26 cellular contexts compared by ENCODE assay signal in the genomic region with DNA sequence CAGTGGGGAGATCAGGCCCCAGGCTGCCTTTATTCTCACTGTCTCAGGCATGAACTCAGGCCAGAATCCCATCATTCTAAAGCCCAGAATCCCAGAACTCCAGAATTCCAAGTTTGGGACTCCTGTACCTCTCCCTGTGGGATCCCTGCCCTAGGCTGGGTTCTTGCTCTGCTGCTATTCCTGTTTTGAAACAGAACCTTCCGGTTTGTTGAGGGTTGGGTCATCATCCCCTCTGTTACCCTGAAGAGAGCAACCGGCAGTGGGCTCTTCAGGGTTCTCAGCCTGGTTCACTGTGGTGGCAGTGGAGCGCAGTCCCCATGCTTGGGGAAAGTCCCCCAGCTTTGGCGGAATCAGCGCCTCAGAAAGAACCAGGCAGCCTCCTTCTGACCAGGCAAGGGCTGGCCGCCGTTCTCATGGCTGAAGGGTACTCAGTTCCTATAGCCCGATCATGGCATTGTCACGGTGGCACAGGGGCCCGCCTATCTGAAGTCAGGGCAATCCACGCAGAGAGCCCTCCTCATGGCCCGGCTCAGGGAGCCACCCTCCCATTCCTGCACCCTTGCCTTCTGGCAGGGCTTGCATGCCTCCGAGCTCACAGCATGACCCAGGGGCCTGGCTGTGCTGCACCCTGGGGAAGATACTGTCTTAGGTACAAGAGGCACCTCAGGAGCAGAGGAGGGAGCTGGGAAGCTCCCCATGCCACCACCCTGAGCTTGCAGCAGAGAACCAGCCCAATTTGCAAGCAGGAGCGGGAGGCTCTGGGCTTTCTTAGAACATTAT.
DNase-seq lines count a peak whose midpoint lies in the region; ATAC-seq, FAIRE-seq and TF ChIP-seq lines count a peak whose summit lies in the region.
"Had no signal": no experiment of that assay in that cellular context is flagged by ENCODE, and none has a peak within 500 bp of the region (broad histone marks: within the 10 kb centered on the region; RNA-seq: fewer than 3 reads in every experiment).

No MANE protein-coding gene starts in this region.

- TF ChIP-seq CTCF in natural killer cell (IDR thresholded peaks at IDR 0.05), result no peak
- TF ChIP-seq CTCF in chondrocyte (IDR thresholded peaks at IDR 0.05), result no peak
- no peak for TF ChIP-seq CTCF in kidney (IDR thresholded peaks at IDR 0.05; ENCODE audit: borderline replicate concordance, extremely low read depth, insufficient read depth)
- no peak for TF ChIP-seq CTCF in spleen (IDR thresholded peaks at IDR 0.05 in 8 of 11, conservative IDR thresholded peaks at IDR 0.05 in 3 of 11)
- no peak for TF ChIP-seq CTCF in adrenal gland (IDR thresholded peaks at IDR 0.05)

- no peak overlapping the region for H3K27ac Mint-ChIP-seq in natural killer cell treated with Interleukin-12 subunit alpha and Interleukin-12 subunit beta and Interleukin-15 and Interleukin-18, amount 100 ng/mL, for 72 hours
- H3K27ac Mint-ChIP-seq in natural killer cell, result no peak overlapping the region
- no peak overlapping the region for H3K27ac Mint-ChIP-seq in chondrocyte (ENCODE audit: unreplicated experiment)
- H3K27ac Mint-ChIP-seq: CD8-positive, alpha-beta T cell; H9; HFFc6 had no signal

- no peak overlapping the region for H3K4me3 ChIP-seq in kidney (ENCODE audit: low read length in 2 of 2)
- no peak overlapping the region for H3K4me3 ChIP-seq in spleen
- no peak overlapping the region for H3K4me3 ChIP-seq in adrenal gland
- H3K4me3 ChIP-seq: A549, GM12878, GM23248 had no signal

- H3K9me3 ChIP-seq in kidney (ENCODE audit: control insufficient read depth in 1 of 2, low read length in 2 of 2) (no peaks in the 10 kb centered on the region), spleen (peaks cover 0 to 10% (median 0%) of the 10 kb centered on the region in 8 donors), adrenal gland (replicated peaks in 1 of 3) (no peaks in the 10 kb centered on the region)
- H3K9me3 ChIP-seq: BE2C, Caco-2 had no signal

- H3K9me3 Mint-ChIP-seq in natural killer cell treated with Interleukin-12 subunit alpha and Interleukin-12 subunit beta and Interleukin-15 and Interleukin-18, amount 100 ng/mL, for 72 hours, result no peaks in the 10 kb centered on the region
- no peaks in the 10 kb centered on the region for H3K9me3 Mint-ChIP-seq in natural killer cell
- no peaks in the 10 kb centered on the region for H3K9me3 Mint-ChIP-seq in chondrocyte (ENCODE audit: low read depth)
- H3K9me3 Mint-ChIP-seq: CD8-positive, alpha-beta T cell; HFFc6 had no signal

- DNase-seq in natural killer cell treated with Interleukin-12 subunit alpha and Interleukin-12 subunit beta and Interleukin-15 and Interleukin-18, amount 100 ng/mL, for 72 hours (ENCODE audit: low spot score), result peak; percentile 47
- DNase-seq in natural killer cell (no peak), chondrocyte (ENCODE audit: low spot score) (peak; percentile 62), kidney (peak; percentile 47), spleen (peak; percentile 47), adrenal gland (no peak)
- DNase-seq in stimulated activated CD4-positive, alpha-beta T cell treated with anti-CD3 and anti-CD28 coated beads, Interleukin-12 subunit alpha, Interleukin-12 subunit beta, amount 100 ng/mL, for 4 hours, result no peak
- DNase-seq: 8988T; ACHN; AML-193; BE2C; Caco-2; CD4-positive, CD25-positive, alpha-beta regulatory T cell; CD8-positive, alpha-beta T cell; DMS 273 treated with DMSO at 0.1 percent for 48 hours; EL; GDM1; GM23248; H9; HFFc6 had no signal

- no peaks in the 10 kb centered on the region for H3K36me3 ChIP-seq in kidney (ENCODE audit: control insufficient read depth in 1 of 2, insufficient read depth in 2 of 2, low read length in 2 of 2)
- H3K36me3 ChIP-seq in spleen, result no peaks in the 10 kb centered on the region
- H3K36me3 ChIP-seq in adrenal gland (replicated peaks in 1 of 2), result no peaks in the 10 kb centered on the region
- H3K36me3 ChIP-seq: BE2C had no signal

- no peak overlapping the region for H3K9ac ChIP-seq in kidney (ENCODE audit: low read length in 2 of 2)
- H3K9ac ChIP-seq: GM23248 had no signal

- TF ChIP-seq POLR2A in spleen (IDR thresholded peaks at IDR 0.05), result no peak
- TF ChIP-seq POLR2A in adrenal gland (IDR thresholded peaks at IDR 0.05), result no peak

- no peak for FAIRE-seq in kidney (lab: Jason Lieb, UNC)
- FAIRE-seq: A549, GM12878, GM19239 had no signal

- 87 to 100% (median 92%) methylated on average over 2 to 14 of the region's 14 CpGs for WGBS in spleen, 5 donors
- WGBS in adrenal gland, 4 donors, result 91 to 95% (median 95%) methylated on average over 5 to 14 of the region's 14 CpGs

- no peaks in the 10 kb centered on the region for H3K27me3 ChIP-seq in spleen (replicated peaks in 1 of 7)
- no peaks in the 10 kb centered on the region for H3K27me3 ChIP-seq in adrenal gland
- H3K27me3 ChIP-seq: BE2C had no signal

- ATAC-seq in natural killer cell treated with Interleukin-12 subunit alpha and Interleukin-12 subunit beta and Interleukin-15 and Interleukin-18, amount 100 ng/mL, for 72 hours, result no peak
- no peak for ATAC-seq in natural killer cell
- ATAC-seq in HG03565 (IDR thresholded peaks at IDR 0.05; ENCODE audit: unreplicated experiment), result no peak
- ATAC-seq: A549; CD8-positive, alpha-beta T cell; GM12878; HCT116 had no signal

- no peak overlapping the region for H3K4me3 Mint-ChIP-seq in natural killer cell treated with Interleukin-12 subunit alpha and Interleukin-12 subunit beta and Interleukin-15 and Interleukin-18, amount 100 ng/mL, for 72 hours
- H3K4me3 Mint-ChIP-seq in natural killer cell (no peak overlapping the region), chondrocyte (ENCODE audit: unreplicated experiment) (no peak overlapping the region)
- H3K4me3 Mint-ChIP-seq: CD4-positive, CD25-positive, alpha-beta regulatory T cell; CD8-positive, alpha-beta T cell; H9; HFFc6 had no signal

- no peaks in the 10 kb centered on the region for H3K27me3 Mint-ChIP-seq in natural killer cell treated with Interleukin-12 subunit alpha and Interleukin-12 subunit beta and Interleukin-15 and Interleukin-18, amount 100 ng/mL, for 72 hours
- no peaks in the 10 kb centered on the region for H3K27me3 Mint-ChIP-seq in natural killer cell (ENCODE audit: low read depth in 2 of 2)
- no peaks in the 10 kb centered on the region for H3K27me3 Mint-ChIP-seq in chondrocyte (ENCODE audit: low read depth)
- H3K27me3 Mint-ChIP-seq: CD4-positive, CD25-positive, alpha-beta regulatory T cell had no signal

- H3K27ac ChIP-seq in kidney (ENCODE audit: low read depth in 2 of 2, low read length in 2 of 2) (no peak overlapping the region), spleen (no peak overlapping the region), adrenal gland (no peak overlapping the region)
- H3K27ac ChIP-seq: C4-2B, GM23248 had no signal

- H3K4me1 ChIP-seq in kidney (ENCODE audit: control insufficient read depth in 1 of 2, insufficient read depth in 1 of 2, low read depth in 1 of 2, low read length in 2 of 2), result no peaks in the 10 kb centered on the region
- peaks cover 0 to 31% (median 7%) of the 10 kb centered on the region in 6 donors for H3K4me1 ChIP-seq in spleen
- no peaks in the 10 kb centered on the region for H3K4me1 ChIP-seq in adrenal gland (replicated peaks in 1 of 2)
- H3K4me1 ChIP-seq: A549, Caco-2 had no signal

- no peaks in the 10 kb centered on the region for H3K4me1 Mint-ChIP-seq in natural killer cell treated with Interleukin-12 subunit alpha and Interleukin-12 subunit beta and Interleukin-15 and Interleukin-18, amount 100 ng/mL, for 72 hours (ENCODE audit: low read depth in 2 of 2)
- H3K4me1 Mint-ChIP-seq in natural killer cell (no peaks in the 10 kb centered on the region), chondrocyte (ENCODE audit: low read depth) (no peaks in the 10 kb centered on the region)
- H3K4me1 Mint-ChIP-seq: CD4-positive, CD25-positive, alpha-beta regulatory T cell had no signal

- intact Hi-C loops in natural killer cell (cut with micrococcal nuclease) (no loop called here), kidney (cut with DNase I) (no loop called here), spleen (cut with DNase I; ENCODE audit: low total_unique reads) (no loop called here), adrenal gland (cut with DNase I) (no loop called here)

- no peaks in the 10 kb centered on the region for H3K36me3 Mint-ChIP-seq in natural killer cell treated with Interleukin-12 subunit alpha and Interleukin-12 subunit beta and Interleukin-15 and Interleukin-18, amount 100 ng/mL, for 72 hours
- H3K36me3 Mint-ChIP-seq in natural killer cell, result no peaks in the 10 kb centered on the region
- H3K36me3 Mint-ChIP-seq in chondrocyte (ENCODE audit: low read depth), result no peaks in the 10 kb centered on the region
- H3K36me3 Mint-ChIP-seq: CD4-positive, CD25-positive, alpha-beta regulatory T cell; CD8-positive, alpha-beta T cell had no signal

Comparison
In these comparisons a context has a peak if more than half of its experiments do, and no peak if none do; other contexts are left out.
1. DNase-seq: peak in natural killer cell treated with Interleukin-12 subunit alpha and Interleukin-12 subunit beta and Interleukin-15 and Interleukin-18, amount 100 ng/mL, for 72 hours (single experiment), chondrocyte (single experiment), kidney (single experiment) and spleen (single experiment); none in natural killer cell (single experiment), stimulated activated CD4-positive, alpha-beta T cell treated with anti-CD3 and anti-CD28 coated beads, Interleukin-12 subunit alpha, Interleukin-12 subunit beta, amount 100 ng/mL, for 4 hours (single experiment) and adrenal gland (0 of 7).